Comparison of ENCODE assay signal across 9 cellular contexts in genomic region chr3:128053614-128054013, GRCh38. TPM values are rescaled to one million over a fixed set of nuclear protein-coding genes. Genes with fewer than 3 reads are reported as not detected.
DNase-seq lines count a peak whose midpoint lies in the region; ATAC-seq and TF ChIP-seq lines count a peak whose summit lies in the region.
"Had no signal": no experiment of that assay in that cellular context is flagged by ENCODE, and none has a peak within 500 bp of the region (broad histone marks: within the 10 kb centered on the region; RNA-seq: fewer than 3 reads in every experiment).

No MANE protein-coding gene starts in this region.

- intact Hi-C loops in CD14-positive monocyte (cut with micrococcal nuclease), result loop anchor here in 1 of 2 donors (10.0 kb wide), 2 partner anchors 379 to 459 kb away; partner anchors contain the start of genes ABTB1, MCM2 and TPRA1

- peak overlapping the region in 1 of 2 donors; percentile 8 for H3K4me3 Mint-ChIP-seq in CD14-positive monocyte

- H2AFZ ChIP-seq in neuron (ENCODE audit: low read depth, low read length), result no peak overlapping the region

- TF ChIP-seq POLR2A in NB4 (IDR thresholded peaks at IDR 0.05; ENCODE audit: extremely low read depth, insufficient read length), result no peak

- peaks cover 36 to 50% of the 10 kb centered on the region in 2 donors for H3K36me3 Mint-ChIP-seq in CD14-positive monocyte

- peaks cover 26% of the 10 kb centered on the region for H3K36me3 ChIP-seq in effector memory CD4-positive, alpha-beta T cell (ENCODE audit: control insufficient read depth, insufficient read depth, low read length)
- H3K36me3 ChIP-seq in neuron (ENCODE audit: insufficient read depth, low read length), result peaks cover 39% of the 10 kb centered on the region

- peaks cover 34% of the 10 kb centered on the region for H3K4me1 ChIP-seq in effector memory CD4-positive, alpha-beta T cell (ENCODE audit: control insufficient read depth, insufficient read depth, low read length, poor library complexity, severe bottlenecking)
- H3K4me1 ChIP-seq in neuron (ENCODE audit: insufficient read depth, low read length), result peaks cover 35% of the 10 kb centered on the region

- H3K27me3 Mint-ChIP-seq in CD14-positive monocyte (ENCODE audit: low read depth in 3 of 3), result peaks cover 0 to 4% (median 1%) of the 10 kb centered on the region in 3 donors

- ATAC-seq in GM21390 (IDR thresholded peaks at IDR 0.05; ENCODE audit: unreplicated experiment), result no peak

- no peaks in the 10 kb centered on the region for H3K9me3 ChIP-seq in effector memory CD4-positive, alpha-beta T cell (ENCODE audit: control insufficient read depth, low read length)
- H3K9me3 ChIP-seq in neuron (ENCODE audit: low read length), result no peaks in the 10 kb centered on the region

- no peak for DNase-seq in CD14-positive monocyte (ENCODE audit: low spot score)
- DNase-seq in NB4 (ENCODE audit: low read depth), result no peak
- no peak for DNase-seq in effector memory CD4-positive, alpha-beta T cell
- DNase-seq in activated gamma-delta T cell (lab: John Stamatoyannopoulos, UW), result no peak
- DNase-seq in NAMALWA (ENCODE audit: low spot score), result no peak
- DNase-seq in retina, result no peak
- DNase-seq: NCI-H1105 treated with DMSO at 0.1 percent for 48 hours had no signal

- H3K4me1 Mint-ChIP-seq in CD14-positive monocyte, result peaks cover 40% of the 10 kb centered on the region

- H3K4me3 ChIP-seq in NB4 (ENCODE audit: low read depth, low read length) (peak overlapping the region; percentile 100), neuron (ENCODE audit: low read length) (peak overlapping the region; percentile 98)
- H3K4me3 ChIP-seq in effector memory CD4-positive, alpha-beta T cell (ENCODE audit: insufficient read depth, low read depth, low read length, poor library complexity, severe bottlenecking), result no peak overlapping the region

- H3K27me3 ChIP-seq in effector memory CD4-positive, alpha-beta T cell (replicated peaks; ENCODE audit: control insufficient read depth, insufficient read depth, low read length, poor library complexity, severe bottlenecking), result no peaks in the 10 kb centered on the region
- no peaks in the 10 kb centered on the region for H3K27me3 ChIP-seq in neuron (ENCODE audit: insufficient read depth, low read length)

- H3K27ac Mint-ChIP-seq in CD14-positive monocyte, result peak overlapping the region in 4 of 7 donors; percentile 20 to 98 (median 64)

- H3K27ac ChIP-seq in effector memory CD4-positive, alpha-beta T cell (ENCODE audit: insufficient read depth, low read length, poor library complexity, severe bottlenecking), result peak overlapping the region; percentile 89

- TF ChIP-seq CTCF in CD14-positive monocyte (IDR thresholded peaks at IDR 0.05) (no peak), NB4 (IDR thresholded peaks at IDR 0.05; ENCODE audit: low read depth, low read length) (no peak)

- H3K9me3 Mint-ChIP-seq in CD14-positive monocyte, result no peaks in the 10 kb centered on the region

RNA-seq across cellular contexts. Expression of gene SEC61A1, which starts 1.4 kb away (rescaled TPM):
- polyA plus RNA-seq in CD14-positive monocyte, result 100 to 1,000 TPM; 114 to 136 TPM
